In the genomic region with DNA sequence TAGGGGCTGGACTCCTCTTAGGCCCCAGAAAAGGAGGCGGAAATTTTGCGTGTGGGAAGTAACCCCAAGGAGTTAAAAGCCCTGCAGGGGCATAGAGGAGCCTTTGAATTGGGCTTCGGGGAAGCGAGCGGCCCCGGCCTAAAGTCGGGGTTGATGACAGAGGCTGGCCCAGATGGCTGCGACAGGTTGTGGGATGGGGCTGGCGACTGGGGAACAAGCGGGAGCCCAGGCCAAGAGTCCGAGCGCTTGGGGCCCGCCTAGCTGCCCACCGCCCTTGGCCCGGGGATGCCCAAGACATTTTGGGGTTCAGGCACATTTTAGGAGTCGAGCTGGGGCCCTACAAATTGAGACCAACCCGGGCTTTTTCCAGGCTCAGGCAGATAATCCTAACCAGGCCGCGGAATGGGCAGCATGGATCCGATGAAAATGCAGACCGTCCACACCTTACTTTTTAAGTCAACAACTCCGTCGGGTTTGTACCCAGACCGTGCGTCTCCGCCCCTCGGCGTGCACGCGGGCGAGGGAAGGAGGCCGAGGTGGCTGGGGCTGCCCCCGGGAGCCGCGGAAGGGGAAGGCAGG, we compare ENCODE assay signal across 6 cellular contexts. TPM values are rescaled to one million over a fixed set of nuclear protein-coding genes. Genes with fewer than 3 reads are reported as not detected.
DNase-seq lines count a peak whose midpoint lies in the region; ATAC-seq and TF ChIP-seq lines count a peak whose summit lies in the region.

No MANE protein-coding gene starts in this region.

- H3K4me1 Mint-ChIP-seq in WTC11, result peaks cover 41% of the 10 kb centered on the region

- DNase-seq in WTC11 (ENCODE audit: low spot score) (peak; percentile 42), right lobe of liver (no peak), AG08396 (ENCODE audit: low spot score) (no peak), foreskin fibroblast (no peak)
- DNase-seq in stimulated activated CD4-positive, alpha-beta T cell treated with anti-CD3 and anti-CD28 coated beads, Interleukin-4, amount 100 ng/mL, for 4 hours, result no peak

- CTCF ChIA-PET in WTC11 (lab: Charles Lee), result interaction anchor here (1.1 to 1.8 kb wide), 6 partner anchors 13 to 191 kb away, joined by 3 to 9 read pairs (median 6); a partner anchor contains a TSS

- TF ChIP-seq CTCF in C4-2B (conservative IDR thresholded peaks at IDR 0.05) (no peak), WTC11 (IDR thresholded peaks at IDR 0.05) (no peak), right lobe of liver (IDR thresholded peaks at IDR 0.05) (no peak), foreskin fibroblast (IDR thresholded peaks at IDR 0.05; ENCODE audit: low read depth, low read length) (no peak)

- H3K4me3 ChIP-seq in right lobe of liver, result peak overlapping the region; percentile 67 to 79 (median 67)
- no peak overlapping the region for H3K4me3 ChIP-seq in foreskin fibroblast (ENCODE audit: low read depth in 1 of 2, low read length in 2 of 2)

- H3K36me3 Mint-ChIP-seq in WTC11, result no peaks in the 10 kb centered on the region

- no peaks in the 10 kb centered on the region for H3K27me3 ChIP-seq in right lobe of liver

- no peaks in the 10 kb centered on the region for H3K9me3 ChIP-seq in right lobe of liver

- peak overlapping the region; percentile 99 for H3K4me3 Mint-ChIP-seq in WTC11

- peak overlapping the region; percentile 100 for H3K27ac Mint-ChIP-seq in WTC11

- POLR2A ChIA-PET in WTC11 (lab: Charles Lee), result interaction anchor here (1.2 to 2.5 kb wide), 6 partner anchors 7 to 146 kb away, joined by 3 to 29 read pairs (median 7); a partner anchor contains a TSS

- H3K4me1 ChIP-seq in right lobe of liver, result peaks cover 0 to 64% (median 25%) of the 10 kb centered on the region in 4 donors

- ATAC-seq in WTC11 (peak; percentile 2), right lobe of liver (peak in 3 of 4 donors; percentile 0 to 2 (median 1))

- H3K9me3 Mint-ChIP-seq in WTC11, result no peaks in the 10 kb centered on the region

- TF ChIP-seq POLR2A in right lobe of liver (IDR thresholded peaks at IDR 0.05), result no peak

- H3K36me3 ChIP-seq in right lobe of liver, result peaks cover 0 to under 1% (median 0%) of the 10 kb centered on the region in 4 donors

- WGBS in right lobe of liver (ENCODE audit: insufficient coverage, low coverage, low lambda C conversion rate, missing lambda C conversion rate), result 28% methylated on average over 13 of the region's 35 CpGs

- H3K27me3 Mint-ChIP-seq in WTC11 (ENCODE audit: low read depth), result peaks cover 12% of the 10 kb centered on the region

- H3K27ac ChIP-seq in C4-2B, result peak overlapping the region; percentile 87
- peak overlapping the region; percentile 72 to 94 (median 91) for H3K27ac ChIP-seq in right lobe of liver

- intact Hi-C loops in right lobe of liver (cut with DNase I), result no loop called here

TF ChIP-seq in WTC11, 78 proteins besides CTCF, POLR2A, EP300 and RAD21:
- TF ChIP-seq TEAD4 (CRISPR knock-in tag; IDR thresholded peaks at IDR 0.05), result 0 out of 2 replicates have a peak, but pooled peaks have one; percentile 11
- no peak for TF ChIP-seq GRHL2 (CRISPR knock-in tag; IDR thresholded peaks at IDR 0.05; ENCODE audit: insufficient replicate concordance, severe bottlenecking)
- TF ChIP-seq, protein P1, sequence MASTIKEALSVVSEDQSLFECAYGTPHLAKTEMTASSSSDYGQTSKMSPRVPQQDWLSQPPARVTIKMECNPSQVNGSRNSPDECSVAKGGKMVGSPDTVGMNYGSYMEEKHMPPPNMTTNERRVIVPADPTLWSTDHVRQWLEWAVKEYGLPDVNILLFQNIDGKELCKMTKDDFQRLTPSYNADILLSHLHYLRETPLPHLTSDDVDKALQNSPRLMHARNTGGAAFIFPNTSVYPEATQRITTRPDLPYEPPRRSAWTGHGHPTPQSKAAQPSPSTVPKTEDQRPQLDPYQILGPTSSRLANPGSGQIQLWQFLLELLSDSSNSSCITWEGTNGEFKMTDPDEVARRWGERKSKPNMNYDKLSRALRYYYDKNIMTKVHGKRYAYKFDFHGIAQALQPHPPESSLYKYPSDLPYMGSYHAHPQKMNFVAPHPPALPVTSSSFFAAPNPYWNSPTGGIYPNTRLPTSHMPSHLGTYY (CRISPR knock-in tag; IDR thresholded peaks at IDR 0.05), result no peak
- TF ChIP-seq SP1 (CRISPR knock-in tag; conservative IDR thresholded peaks at IDR 0.05), result no peak; the same call in 1 of the 2 replicates
- TF ChIP-seq, protein P2, sequence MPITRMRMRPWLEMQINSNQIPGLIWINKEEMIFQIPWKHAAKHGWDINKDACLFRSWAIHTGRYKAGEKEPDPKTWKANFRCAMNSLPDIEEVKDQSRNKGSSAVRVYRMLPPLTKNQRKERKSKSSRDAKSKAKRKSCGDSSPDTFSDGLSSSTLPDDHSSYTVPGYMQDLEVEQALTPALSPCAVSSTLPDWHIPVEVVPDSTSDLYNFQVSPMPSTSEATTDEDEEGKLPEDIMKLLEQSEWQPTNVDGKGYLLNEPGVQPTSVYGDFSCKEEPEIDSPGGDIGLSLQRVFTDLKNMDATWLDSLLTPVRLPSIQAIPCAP (CRISPR knock-in tag; IDR thresholded peaks at IDR 0.05), result peak; percentile 2; the same call in 1 of the 2 replicates
- TF ChIP-seq ETV6 (CRISPR knock-in tag; IDR thresholded peaks at IDR 0.05), result 0 out of 2 replicates have a peak, but pooled peaks have one; percentile 7
- TF ChIP-seq, protein P3, sequence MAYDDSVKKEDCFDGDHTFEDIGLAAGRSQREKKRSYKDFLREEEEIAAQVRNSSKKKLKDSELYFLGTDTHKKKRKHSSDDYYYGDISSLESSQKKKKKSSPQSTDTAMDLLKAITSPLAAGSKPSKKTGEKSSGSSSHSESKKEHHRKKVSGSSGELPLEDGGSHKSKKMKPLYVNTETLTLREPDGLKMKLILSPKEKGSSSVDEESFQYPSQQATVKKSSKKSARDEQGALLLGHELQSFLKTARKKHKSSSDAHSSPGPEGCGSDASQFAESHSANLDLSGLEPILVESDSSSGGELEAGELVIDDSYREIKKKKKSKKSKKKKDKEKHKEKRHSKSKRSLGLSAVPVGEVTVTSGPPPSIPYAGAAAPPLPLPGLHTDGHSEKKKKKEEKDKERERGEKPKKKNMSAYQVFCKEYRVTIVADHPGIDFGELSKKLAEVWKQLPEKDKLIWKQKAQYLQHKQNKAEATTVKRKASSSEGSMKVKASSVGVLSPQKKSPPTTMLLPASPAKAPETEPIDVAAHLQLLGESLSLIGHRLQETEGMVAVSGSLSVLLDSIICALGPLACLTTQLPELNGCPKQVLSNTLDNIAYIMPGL (CRISPR knock-in tag; IDR thresholded peaks at IDR 0.05), result no peak
- TF ChIP-seq, protein P4, sequence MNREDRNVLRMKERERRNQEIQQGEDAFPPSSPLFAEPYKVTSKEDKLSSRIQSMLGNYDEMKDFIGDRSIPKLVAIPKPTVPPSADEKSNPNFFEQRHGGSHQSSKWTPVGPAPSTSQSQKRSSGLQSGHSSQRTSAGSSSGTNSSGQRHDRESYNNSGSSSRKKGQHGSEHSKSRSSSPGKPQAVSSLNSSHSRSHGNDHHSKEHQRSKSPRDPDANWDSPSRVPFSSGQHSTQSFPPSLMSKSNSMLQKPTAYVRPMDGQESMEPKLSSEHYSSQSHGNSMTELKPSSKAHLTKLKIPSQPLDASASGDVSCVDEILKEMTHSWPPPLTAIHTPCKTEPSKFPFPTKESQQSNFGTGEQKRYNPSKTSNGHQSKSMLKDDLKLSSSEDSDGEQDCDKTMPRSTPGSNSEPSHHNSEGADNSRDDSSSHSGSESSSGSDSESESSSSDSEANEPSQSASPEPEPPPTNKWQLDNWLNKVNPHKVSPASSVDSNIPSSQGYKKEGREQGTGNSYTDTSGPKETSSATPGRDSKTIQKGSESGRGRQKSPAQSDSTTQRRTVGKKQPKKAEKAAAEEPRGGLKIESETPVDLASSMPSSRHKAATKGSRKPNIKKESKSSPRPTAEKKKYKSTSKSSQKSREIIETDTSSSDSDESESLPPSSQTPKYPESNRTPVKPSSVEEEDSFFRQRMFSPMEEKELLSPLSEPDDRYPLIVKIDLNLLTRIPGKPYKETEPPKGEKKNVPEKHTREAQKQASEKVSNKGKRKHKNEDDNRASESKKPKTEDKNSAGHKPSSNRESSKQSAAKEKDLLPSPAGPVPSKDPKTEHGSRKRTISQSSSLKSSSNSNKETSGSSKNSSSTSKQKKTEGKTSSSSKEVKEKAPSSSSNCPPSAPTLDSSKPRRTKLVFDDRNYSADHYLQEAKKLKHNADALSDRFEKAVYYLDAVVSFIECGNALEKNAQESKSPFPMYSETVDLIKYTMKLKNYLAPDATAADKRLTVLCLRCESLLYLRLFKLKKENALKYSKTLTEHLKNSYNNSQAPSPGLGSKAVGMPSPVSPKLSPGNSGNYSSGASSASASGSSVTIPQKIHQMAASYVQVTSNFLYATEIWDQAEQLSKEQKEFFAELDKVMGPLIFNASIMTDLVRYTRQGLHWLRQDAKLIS (CRISPR knock-in tag; IDR thresholded peaks at IDR 0.05; ENCODE audit: borderline replicate concordance), result no peak

RNA-seq across cellular contexts. Expression of a gene that starts 0.5 kb away (rescaled TPM):
- total RNA-seq in WTC11 (2021) (66.6 to 80.1 TPM (median 67.7 TPM) in 3 replicates), right lobe of liver (100 to 1,000 TPM in 2 of 6 experiments, 10 to 100 TPM in 4; 61.5 to 103 (median 83.0) TPM)

RNA-seq across cellular contexts. Expression of a gene that starts 13.7 kb away (rescaled TPM):
- 15.8 to 20.2 TPM (median 17.3 TPM) in 3 replicates for total RNA-seq in WTC11 (2021)
- 10 to 100 TPM in 5 of 6 experiments, 1 to 10 TPM in 1; 3.4 to 20.3 (median 18.8) TPM for total RNA-seq in right lobe of liver

RNA-seq across cellular contexts. Expression of a gene that starts 17.0 kb away (rescaled TPM):
- total RNA-seq in WTC11 (2021) (66.0 to 86.6 TPM (median 86.0 TPM) in 3 replicates), right lobe of liver (10 to 100 TPM; 29.6 to 37.6 (median 32.2) TPM)

RNA-seq across cellular contexts. Expression of a gene that starts 19.7 kb away (rescaled TPM):
- total RNA-seq in WTC11 (2021) (55.2 to 95.7 TPM (median 89.3 TPM) in 3 replicates), right lobe of liver (1 to 10 TPM; 1.6 to 5.3 (median 2.2) TPM)

RNA-seq across cellular contexts. Expression of a gene that starts 19.8 kb away (rescaled TPM):
- total RNA-seq in WTC11 (2021) (2.9 to 3.6 TPM (median 3.3 TPM) in 3 replicates), right lobe of liver (under 1 TPM in 5 of 6 experiments, not detected in 1; 0.18 to 0.56 (median 0.31) TPM)

Comparison
In these comparisons a context has a peak if more than half of its experiments do, and no peak if none do; other contexts are left out.
1. H3K4me3 ChIP-seq: peak in right lobe of liver (3 of 3); none in foreskin fibroblast (0 of 2).